In genomic region chr12:11460343-11461023, GRCh38 we compare ENCODE assay signal across 27 cellular contexts.
DNase-seq lines count a peak whose midpoint lies in the region; FAIRE-seq and TF ChIP-seq lines count a peak whose summit lies in the region.
"Had no signal": no experiment of that assay in that cellular context is flagged by ENCODE, and none has a peak within 500 bp of the region (broad histone marks: within the 10 kb centered on the region; RNA-seq: fewer than 3 reads in every experiment).

No MANE protein-coding gene starts in this region.

- CTCF ChIA-PET in RWPE1 (lab: Yijun Ruan, JAX) = no interaction called here

- no peak overlapping the region for H3K27ac ChIP-seq in RWPE1
- H3K27ac ChIP-seq: HL-60 had no signal

- H3K27me3 ChIP-seq in H7 (ENCODE audit: control insufficient read depth, insufficient read depth, low read length) (no peaks in the 10 kb centered on the region), bronchial epithelial cell (ENCODE audit: control insufficient read depth, insufficient read depth, low read length) (no peaks in the 10 kb centered on the region)

- TF ChIP-seq POLR2A in H54 (IDR thresholded peaks at IDR 0.05; ENCODE audit: low read depth, low read length) = no peak

- TF ChIP-seq CTCF in RWPE1 (conservative IDR thresholded peaks at IDR 0.05; ENCODE audit: low read depth) (no peak), bronchial epithelial cell (IDR thresholded peaks at IDR 0.05; ENCODE audit: insufficient read depth, low read length, severe bottlenecking) (no peak)

- FAIRE-seq in bronchial epithelial cell (lab: Jason Lieb, UNC) (no peak), H54 (lab: Jason Lieb, UNC) (no peak)
- FAIRE-seq: G401.6, GM12892 had no signal

- H3K36me3 ChIP-seq in H7 (replicated peaks; ENCODE audit: control insufficient read depth, insufficient read depth, low read length) (no peaks in the 10 kb centered on the region), bronchial epithelial cell (ENCODE audit: control insufficient read depth, insufficient read depth, low read length) (no peaks in the 10 kb centered on the region)
- H3K36me3 ChIP-seq: HAP-1 had no signal

- H3K4me3 ChIP-seq in H7 (ENCODE audit: insufficient read depth, low read depth, low read length) (no peak overlapping the region), bronchial epithelial cell (ENCODE audit: low read depth, low read length) (no peak overlapping the region)
- H3K4me3 ChIP-seq: HAP-1 had no signal

- DNase-seq in H7 = peak; percentile 43
- DNase-seq in RWPE1 (ENCODE audit: low spot score) = peak; percentile 46
- DNase-seq in bronchial epithelial cell (ENCODE audit: low read depth) = peak; percentile 62
- peak; percentile 18 for DNase-seq in iPS-NIHi7 (ENCODE audit: extremely low spot score)
- DNase-seq in H54 (ENCODE audit: insufficient read length, low spot score) = no peak
- no peak for DNase-seq in NCI-H2029 treated with DMSO at 0.1 percent for 48 hours (lab: John Stamatoyannopoulos, UW)
- DNase-seq in SHP77 (lab: John Stamatoyannopoulos, UW) = no peak
- DNase-seq in NCI-H1694 (lab: John Stamatoyannopoulos, UW) = no peak
- DNase-seq: AML-193; C1 segment of cervical spinal cord; CD8-positive, alpha-beta T cell; KG1; NCI-H1105; NCI-H146; NCI-H2081; NCI-H2171; NCI-H345; NCI-H524; NCI-H774; NK-92 treated with Interleukin-12 subunit alpha and Interleukin-12 subunit beta, amount 100 ng/mL, for 24 hours; OCI-M1; SIG-M5; SK-N-SH had no signal

- POLR2A ChIA-PET in RWPE1 (lab: Yijun Ruan, JAX; ENCODE audit: low non-redundant PET) = no interaction called here

Comparison
In these comparisons a context has a peak if more than half of its experiments do, and no peak if none do; other contexts are left out.
1. DNase-seq: peak in H7 (single experiment), RWPE1 (single experiment), bronchial epithelial cell (single experiment) and iPS-NIHi7 (single experiment); none in H54 (single experiment), NCI-H2029 treated with DMSO at 0.1 percent for 48 hours (single experiment), SHP77 (0 of 2) and NCI-H1694 (single experiment).